8 cellular contexts compared by ENCODE assay signal in genomic region chr7:36986429-36987362, GRCh38.
A peak's percentile ranks its signal among the peaks of the same experiment; 100 is the strongest.
DNase-seq lines count a peak whose midpoint lies in the region; ATAC-seq, FAIRE-seq and TF ChIP-seq lines count a peak whose summit lies in the region.

No MANE protein-coding gene starts in this region.

- peaks cover 0 to 3% (median 0%) of the 10 kb centered on the region in 3 donors for H3K4me1 ChIP-seq in pancreas
- no peaks in the 10 kb centered on the region for H3K4me1 ChIP-seq in uterus

- H3K36me3 ChIP-seq in GM06990 (ENCODE audit: control insufficient read depth, insufficient read depth, low read length) (no peaks in the 10 kb centered on the region; the same call in 1 of the 2 replicates), pancreas (no peaks in the 10 kb centered on the region), uterus (no peaks in the 10 kb centered on the region)

- WGBS in pancreas, 2 donors = 16% methylated on average over 14 of the region's 14 CpGs

- intact Hi-C loops in pancreas (cut with DNase I) (loop anchor here (5.0 to 10.0 kb wide), 2 partner anchors 196 to 198 kb away; no protein-coding TSS in a partner anchor), uterus (cut with DNase I; ENCODE audit: low total_unique reads) (loop anchor here (10.0 kb wide), 1 partner anchor 208 kb away; no protein-coding TSS in a partner anchor)

- ATAC-seq in pancreas (peak; percentile 65 to 95 (median 88)), HG03045 (IDR thresholded peaks at IDR 0.05; ENCODE audit: unreplicated experiment) (no peak)

- TF ChIP-seq CTCF in GM06990 (IDR thresholded peaks at IDR 0.05; ENCODE audit: insufficient read depth, low read length, poor library complexity, severe bottlenecking) (peak; percentile 95), pancreas (IDR thresholded peaks at IDR 0.05) (peak; percentile 56 to 73 (median 69)), uterus (IDR thresholded peaks at IDR 0.05) (peak; percentile 50 to 65 (median 61))

- H3K9me3 ChIP-seq in pancreas = no peaks in the 10 kb centered on the region
- H3K9me3 ChIP-seq in uterus = no peaks in the 10 kb centered on the region

- no peak overlapping the region for H3K27ac ChIP-seq in pancreas
- H3K27ac ChIP-seq in uterus = no peak overlapping the region

- peak; percentile 58 for FAIRE-seq in HTR-8/SVneo (lab: Jason Lieb, UNC)
- no peak for FAIRE-seq in pancreas (lab: Jason Lieb, UNC)

- H3K4me3 ChIP-seq in GM06990 (replicated peaks; ENCODE audit: low read depth, low read length) = no peak overlapping the region
- peak overlapping the region in 1 of 4 donors; percentile 17 for H3K4me3 ChIP-seq in pancreas
- H3K4me3 ChIP-seq in uterus = no peak overlapping the region

- DNase-seq in GM06990 (ENCODE audit: extremely low read depth, insufficient read length) = peak; percentile 6
- DNase-seq in HTR-8/SVneo (ENCODE audit: insufficient read length, low spot score) = peak; percentile 54
- peak; percentile 48 for DNase-seq in RPMI8226
- peak; percentile 59 for DNase-seq in activated naive CD4-positive, alpha-beta T cell treated with Interleukin-2 at 50 U/mL for 16 hours
- DNase-seq in globus pallidus (ENCODE audit: low spot score) = peak; percentile 49
- peak; percentile 47 to 85 (median 68) for DNase-seq in pancreas
- peak; percentile 28 to 43 for DNase-seq in uterus

- TF ChIP-seq POLR2A in uterus (IDR thresholded peaks at IDR 0.05) = no peak

- no peaks in the 10 kb centered on the region for H3K27me3 ChIP-seq in GM06990 (replicated peaks; ENCODE audit: control insufficient read depth, insufficient read depth, low read length)
- H3K27me3 ChIP-seq in pancreas = no peaks in the 10 kb centered on the region
- no peaks in the 10 kb centered on the region for H3K27me3 ChIP-seq in uterus

Comparison
In these comparisons a context has a peak if more than half of its experiments do, and no peak if none do; other contexts are left out.
1. DNase-seq: peak in every context shown above with its lines; median percentile 68 in pancreas; 59 in activated naive CD4-positive, alpha-beta T cell treated with Interleukin-2 at 50 U/mL for 16 hours; 54 in HTR-8/SVneo; 49 in globus pallidus; 48 in RPMI8226; 36 in uterus; 6 in GM06990.